ENCODE assay signal across 15 cellular contexts in the genomic region with DNA sequence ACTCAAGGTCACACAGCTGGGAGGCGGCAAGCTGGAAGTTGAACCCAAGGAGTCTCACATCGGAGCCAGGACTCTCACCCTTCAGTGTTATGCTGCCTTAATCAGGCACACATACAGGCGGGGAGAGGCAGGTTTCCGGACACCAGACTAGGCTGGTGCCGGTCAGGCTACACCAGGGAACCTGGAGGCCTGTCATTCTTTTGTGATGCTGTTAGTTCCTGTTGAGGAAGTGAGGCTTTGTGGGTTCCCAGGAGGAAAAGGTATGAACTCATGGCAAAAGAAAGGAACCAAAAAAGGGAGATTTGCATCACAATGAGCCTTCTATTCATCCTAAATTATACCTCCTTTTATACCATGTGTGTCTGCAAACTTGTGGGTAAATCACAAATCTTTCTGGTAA.
DNase-seq lines count a peak whose midpoint lies in the region; ATAC-seq, FAIRE-seq and TF ChIP-seq lines count a peak whose summit lies in the region.
"Had no signal": no experiment of that assay in that cellular context is flagged by ENCODE, and none has a peak within 500 bp of the region (broad histone marks: within the 10 kb centered on the region; RNA-seq: fewer than 3 reads in every experiment).

No MANE protein-coding gene starts in this region.

- H3K36me3 ChIP-seq in mesodermal cell (ENCODE audit: control insufficient read depth, insufficient read depth, low read length) = peaks cover 26% of the 10 kb centered on the region
- H3K36me3 ChIP-seq: spleen had no signal

- WGBS in A549 (ENCODE audit: missing lambda C conversion rate) = 93% methylated on average over 5 of the region's 5 CpGs
- 12 to 26% methylated on average over 4 to 5 of the region's 5 CpGs for WGBS in mesodermal cell (ENCODE audit: insufficient coverage in 2 of 2), 2 experiments

- ATAC-seq in A549 = no peak
- no peak for ATAC-seq in HG03432 (IDR thresholded peaks at IDR 0.05; ENCODE audit: unreplicated experiment)
- ATAC-seq in HG02981 (IDR thresholded peaks at IDR 0.05; ENCODE audit: unreplicated experiment) = no peak

- TF ChIP-seq POLR2A in A549 (IDR thresholded peaks at IDR 0.05; ENCODE audit: low read length) = no peak

- no peaks in the 10 kb centered on the region for H3K9me3 ChIP-seq in A549
- H3K9me3 ChIP-seq in mesodermal cell (ENCODE audit: control insufficient read depth, low read length) = no peaks in the 10 kb centered on the region
- H3K9me3 ChIP-seq: spleen had no signal

- H3K4me2 ChIP-seq in A549 = no peak overlapping the region

- H3K4me1 ChIP-seq in A549 (peaks cover 64% of the 10 kb centered on the region), mesodermal cell (ENCODE audit: control insufficient read depth, insufficient read depth, low read length, poor library complexity, severe bottlenecking) (peaks cover 75% of the 10 kb centered on the region)

- CTCF ChIA-PET in A549 (lab: Yijun Ruan, JAX) = interaction anchor here (1.0 kb wide), 1 partner anchor 467 kb away, joined by 3 read pairs; no protein-coding TSS in a partner anchor

- no peak for TF ChIP-seq EP300 in A549 (IDR thresholded peaks at IDR 0.05)

- no peak for TF ChIP-seq CTCF in A549 (IDR thresholded peaks at IDR 0.05)
- no peak for TF ChIP-seq CTCF in epithelial cell of esophagus (IDR thresholded peaks at IDR 0.05; ENCODE audit: insufficient read depth, low read depth, low read length, missing control alignments)

- TF ChIP-seq RAD21 in A549 (conservative IDR thresholded peaks at IDR 0.05 in 1 of 2, IDR thresholded peaks at IDR 0.05 in 1 of 2) = no peak

- H3K4me3 ChIP-seq in A549 = no peak overlapping the region
- H3K4me3 ChIP-seq in epithelial cell of esophagus (ENCODE audit: low read length) = no peak overlapping the region
- H3K4me3 ChIP-seq in mesodermal cell (ENCODE audit: extremely low read depth, insufficient read depth, low read length, poor library complexity, severe bottlenecking) = no peak overlapping the region
- H3K4me3 ChIP-seq: spleen had no signal

- FAIRE-seq in A549 (lab: Jason Lieb, UNC) = no peak

- POLR2A ChIA-PET in A549 (lab: Yijun Ruan, JAX) = no interaction called here

- H3K27ac ChIP-seq in A549 (peak overlapping the region; percentile 32 to 62; a peak in 4 of 6 replicates), mesodermal cell (ENCODE audit: low read depth, low read length, severe bottlenecking) (peak overlapping the region; percentile 84)
- H3K27ac ChIP-seq: spleen had no signal

- DNase-seq in A549 (ENCODE audit: low read depth in 1 of 2, low spot score in 1 of 2) (no peak), NCI-H226 (peak; percentile 45), epithelial cell of esophagus (ENCODE audit: low read depth) (peak; percentile 64), GDM1 (lab: John Stamatoyannopoulos, UW) (no peak)
- DNase-seq in activated naive CD4-positive, alpha-beta T cell treated with anti-CD3 and anti-CD28 coated beads, Interleukin-2, amount 50 U/mL, for 16 hours = no peak
- DNase-seq: activated T-cell treated with anti-CD3 and anti-CD28 coated beads, Interleukin-2, amount 50 U/mL, for 48 hours; EL; foreskin fibroblast; Kasumi-1; NCI-H2171 treated with DMSO at 0.1 percent for 48 hours; RPMI8226; spleen had no signal

TF ChIP-seq in A549, 52 proteins besides CTCF, POLR2A, EP300 and RAD21:
- no peak for TF ChIP-seq ZC3H11A (IDR thresholded peaks at IDR 0.05)
- no peak for TF ChIP-seq NPAS2 (CRISPR knock-in tag; IDR thresholded peaks at IDR 0.05; ENCODE audit: borderline replicate concordance)
- no peak for TF ChIP-seq ZSCAN20 (CRISPR knock-in tag; IDR thresholded peaks at IDR 0.05)
- no peak for TF ChIP-seq ZFP36 (IDR thresholded peaks at IDR 0.05; ENCODE audit: borderline replicate concordance, partially characterized antibody)
- TF ChIP-seq, protein P1, sequence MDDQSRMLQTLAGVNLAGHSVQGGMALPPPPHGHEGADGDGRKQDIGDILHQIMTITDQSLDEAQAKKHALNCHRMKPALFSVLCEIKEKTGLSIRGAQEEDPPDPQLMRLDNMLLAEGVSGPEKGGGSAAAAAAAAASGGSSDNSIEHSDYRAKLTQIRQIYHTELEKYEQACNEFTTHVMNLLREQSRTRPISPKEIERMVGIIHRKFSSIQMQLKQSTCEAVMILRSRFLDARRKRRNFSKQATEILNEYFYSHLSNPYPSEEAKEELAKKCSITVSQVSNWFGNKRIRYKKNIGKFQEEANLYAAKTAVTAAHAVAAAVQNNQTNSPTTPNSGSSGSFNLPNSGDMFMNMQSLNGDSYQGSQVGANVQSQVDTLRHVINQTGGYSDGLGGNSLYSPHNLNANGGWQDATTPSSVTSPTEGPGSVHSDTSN (IDR thresholded peaks at IDR 0.05) = no peak
- TF ChIP-seq EHMT2 (IDR thresholded peaks at IDR 0.05; ENCODE audit: low read depth) = no peak
- no peak for TF ChIP-seq NFE2L2 (conservative IDR thresholded peaks at IDR 0.05; ENCODE audit: low read length)
- TF ChIP-seq ZNF302 (CRISPR knock-in tag; IDR thresholded peaks at IDR 0.05) = no peak
- no peak for TF ChIP-seq CEBPB (IDR thresholded peaks at IDR 0.05)
- no peak for TF ChIP-seq BHLHE40 (IDR thresholded peaks at IDR 0.05; ENCODE audit: low read depth, low read length)
- TF ChIP-seq KDM1A (IDR thresholded peaks at IDR 0.05; ENCODE audit: low read depth) = no peak
- TF ChIP-seq MAFK (IDR thresholded peaks at IDR 0.05; ENCODE audit: partially characterized antibody) = no peak
- TF ChIP-seq HDAC2 (IDR thresholded peaks at IDR 0.05) = no peak
- no peak for TF ChIP-seq MAZ (IDR thresholded peaks at IDR 0.05; ENCODE audit: borderline replicate concordance, low read depth, low read length)
- TF ChIP-seq JUN (IDR thresholded peaks at IDR 0.05) = no peak

Comparison
In these comparisons a context has a peak if more than half of its experiments do, and no peak if none do; other contexts are left out.
1. DNase-seq: peak in NCI-H226 (single experiment) and epithelial cell of esophagus (single experiment); none in A549 (0 of 2), GDM1 (single experiment) and activated naive CD4-positive, alpha-beta T cell treated with anti-CD3 and anti-CD28 coated beads, Interleukin-2, amount 50 U/mL, for 16 hours (single experiment).